Comparison of ENCODE assay signal across 8 cellular contexts in genomic region chr2:218397502-218398436, GRCh38. TPM values are rescaled to one million over a fixed set of nuclear protein-coding genes. Genes with fewer than 3 reads are reported as not detected.
A peak's percentile ranks its signal among the peaks of the same experiment; 100 is the strongest.
DNase-seq lines count a peak whose midpoint lies in the region; ATAC-seq and TF ChIP-seq lines count a peak whose summit lies in the region.

No MANE protein-coding gene starts in this region.

- H3K4me3 ChIP-seq in AG09309 (ENCODE audit: control insufficient read depth, low read depth, low read length) (peak overlapping the region; percentile 75), astrocyte of the spinal cord (ENCODE audit: low read depth, low read length) (peak overlapping the region; percentile 74), iPS DF 6.9 (ENCODE audit: low read length) (peak overlapping the region; percentile 88; the same call in 1 of the 2 replicates), sigmoid colon (peak overlapping the region; percentile 92 to 100 (median 98))

- H3K27me3 ChIP-seq in iPS DF 6.9 (ENCODE audit: control insufficient read depth, insufficient read depth, low read length) (peaks cover 27% of the 10 kb centered on the region), sigmoid colon (no peaks in the 10 kb centered on the region)

- TF ChIP-seq CTCF in AG09309 (IDR thresholded peaks at IDR 0.05; ENCODE audit: control insufficient read depth, insufficient read depth, low read depth, low read length, missing control alignments) (no peak), GM13976 (IDR thresholded peaks at IDR 0.05; ENCODE audit: borderline replicate concordance, control extremely low read depth, extremely low read depth, insufficient read depth, missing control alignments) (no peak), astrocyte of the spinal cord (IDR thresholded peaks at IDR 0.05; ENCODE audit: low read depth, low read length) (no peak), sigmoid colon (IDR thresholded peaks at IDR 0.05) (no peak)

- WGBS in iPS DF 6.9 (ENCODE audit: insufficient coverage, insufficient read length), result no CpG with 5 or more reads among the region's 46 CpGs
- 1% methylated on average over 46 of the region's 46 CpGs for WGBS in sigmoid colon, 2 donors

- intact Hi-C loops in sigmoid colon (cut with DNase I), result loop anchor here (2.0 kb wide), 3 partner anchors 29 to 125 kb away; partner anchors contain the start of gene TMBIM1

- H3K36me3 ChIP-seq in iPS DF 6.9 (ENCODE audit: control insufficient read depth, insufficient read depth, low read length) (peaks cover 7% of the 10 kb centered on the region; the same call in 1 of the 2 replicates), sigmoid colon (peaks cover 0 to 15% (median 11%) of the 10 kb centered on the region in 4 donors)

- no peaks in the 10 kb centered on the region for H3K9me3 ChIP-seq in iPS DF 6.9 (ENCODE audit: control insufficient read depth, insufficient read depth, low read length)
- H3K9me3 ChIP-seq in sigmoid colon, result no peaks in the 10 kb centered on the region

- TF ChIP-seq POLR2A in sigmoid colon (IDR thresholded peaks at IDR 0.05), result peak; percentile 14 to 43

- in situ Hi-C loops in GM13976 (cut with MboI; ENCODE audit: low sequenced_read_pairs, unreplicated experiment), result no loop called here
- in situ Hi-C loops in astrocyte of the spinal cord (cut with HindIII; ENCODE audit: low sequenced_read_pairs), result no loop called here

- no peak for TF ChIP-seq EP300 in sigmoid colon (IDR thresholded peaks at IDR 0.05)

- peaks cover 13% of the 10 kb centered on the region for H3K4me1 ChIP-seq in iPS DF 6.9 (ENCODE audit: control insufficient read depth, insufficient read depth, low read length)
- H3K4me1 ChIP-seq in sigmoid colon, result peaks cover 0 to 55% (median 48%) of the 10 kb centered on the region in 4 donors

- DNase-seq in AG09309 (ENCODE audit: low read depth), result no peak
- DNase-seq in GM13976 (ENCODE audit: low spot score), result peak; percentile 79
- DNase-seq in HuH-7.5 (ENCODE audit: low spot score), result peak; percentile 72
- DNase-seq in SHP77 treated with DMSO at 0.1 percent for 48 hours (lab: John Stamatoyannopoulos, UW), result peak; percentile 22
- peak; percentile 68 for DNase-seq in astrocyte of the spinal cord (ENCODE audit: low read depth, low spot score)
- no peak for DNase-seq in iPS DF 6.9 (ENCODE audit: low read depth, low spot score)
- DNase-seq in sigmoid colon, result peak; percentile 90

- H3K27ac ChIP-seq in iPS DF 6.9 (ENCODE audit: low read length) (no peak overlapping the region), sigmoid colon (peak overlapping the region; percentile 97 to 100 (median 100))

- no peak for ATAC-seq in GM18858 (IDR thresholded peaks at IDR 0.05; ENCODE audit: unreplicated experiment)

RNA-seq across cellular contexts. Expression of gene CTDSP1, which starts 1.9 kb away (rescaled TPM):
- total RNA-seq in sigmoid colon, result 10 to 100 TPM; 78.4 to 90.3 (median 80.7) TPM
- 100 to 1,000 TPM in 2 of 3 donors, 10 to 100 TPM in 1; 75.1 to 120 (median 105) TPM for polyA plus RNA-seq in sigmoid colon

RNA-seq across cellular contexts. Expression of gene SLC11A1, which starts 15.7 kb away (rescaled TPM):
- 10 to 100 TPM; 13.8 to 19.0 (median 16.9) TPM for total RNA-seq in sigmoid colon
- 1 to 10 TPM; 1.2 to 7.0 (median 1.6) TPM for polyA plus RNA-seq in sigmoid colon

RNA-seq across cellular contexts. Expression of gene VIL1, which starts 21.2 kb away (rescaled TPM):
- total RNA-seq in sigmoid colon, result 1 to 10 TPM in 1 of 4 donors, under 1 TPM in 1, not detected in 2; 0.71 to 2.8 TPM
- 100 to 1,000 TPM; 111 to 172 (median 170) TPM for polyA plus RNA-seq in sigmoid colon

RNA-seq across cellular contexts. Expression of gene CATIP, which starts 41.1 kb away (rescaled TPM):
- not detected for total RNA-seq in sigmoid colon
- under 1 TPM in 1 of 3 donors, not detected in 2; 0.07 TPM for polyA plus RNA-seq in sigmoid colon

Comparison
In these comparisons a context has a peak if more than half of its experiments do, and no peak if none do; other contexts are left out.
1. DNase-seq: peak in GM13976 (single experiment), HuH-7.5 (single experiment), SHP77 treated with DMSO at 0.1 percent for 48 hours (single experiment), astrocyte of the spinal cord (single experiment) and sigmoid colon (single experiment); none in AG09309 (single experiment) and iPS DF 6.9 (single experiment).
2. Peak in every context shown above with its lines, with median percentiles within 50 percentile points of each other: H3K4me3 ChIP-seq.